ENCODE assay signal across 8 cellular contexts in genomic region chr16:29081825-29082639, GRCh38.
DNase-seq lines count a peak whose midpoint lies in the region; ATAC-seq and TF ChIP-seq lines count a peak whose summit lies in the region.
"Not testable (repeated sequence)": the region's sequence is repeated elsewhere in the genome, so short reads cannot be mapped to it uniquely, and the experiment has no call there.

No MANE protein-coding gene starts in this region.

- H3K4me3 ChIP-seq in BJ (ENCODE audit: low read depth, low read length) (peak overlapping the region; percentile 23; the same call in 1 of the 2 replicates), iPS-18a (ENCODE audit: low read length) (peak overlapping the region; percentile 27)

- ATAC-seq in HG02759 (IDR thresholded peaks at IDR 0.05; ENCODE audit: unreplicated experiment), result peak; percentile 72
- ATAC-seq in T-helper 17 cell, result peak; percentile 88

- CTCF ChIA-PET in BJ (lab: Yijun Ruan, JAX), result not testable (repeated sequence)

- not testable (repeated sequence) for H3K4me1 ChIP-seq in iPS-18a (ENCODE audit: control insufficient read depth, low read depth, low read length)

- H3K27me3 Mint-ChIP-seq in T-helper 17 cell; activated T-helper 2 cell treated with anti-CD3 and anti-CD28 coated beads, Interferon-gamma antibody, Interleukin-2, Interleukin-4, amounts not matched to agents 10 μg/mL and 5 μg/mL and 100 μg/mL, durations not matched to agents 14 hours and 24 hours and 36 hours (ENCODE audit: low read depth): not testable (repeated sequence)

- not testable (repeated sequence) for H3K27ac Mint-ChIP-seq in T-helper 17 cell; activated T-helper 2 cell treated with anti-CD3 and anti-CD28 coated beads, Interferon-gamma antibody, Interleukin-2, Interleukin-4, amounts not matched to agents 10 μg/mL and 5 μg/mL and 100 μg/mL, durations not matched to agents 14 hours and 24 hours and 36 hours

- H3K4me3 Mint-ChIP-seq in T-helper 17 cell, result peak overlapping the region; percentile 83
- H3K4me3 Mint-ChIP-seq in activated T-helper 2 cell treated with anti-CD3 and anti-CD28 coated beads, Interferon-gamma antibody, Interleukin-2, Interleukin-4, amounts not matched to agents 10 μg/mL and 5 μg/mL and 100 μg/mL, durations not matched to agents 14 hours and 24 hours and 36 hours (ENCODE audit: low read depth), result peak overlapping the region; percentile 79

- H3K9me3 Mint-ChIP-seq in activated T-helper 2 cell treated with anti-CD3 and anti-CD28 coated beads, Interferon-gamma antibody, Interleukin-2, Interleukin-4, amounts not matched to agents 10 μg/mL and 5 μg/mL and 100 μg/mL, durations not matched to agents 14 hours and 24 hours and 36 hours, result not testable (repeated sequence)

- H3K27me3 ChIP-seq in BJ (ENCODE audit: control insufficient read depth, insufficient read depth, low read length); iPS-18a (ENCODE audit: control insufficient read depth, insufficient read depth, low read length): not testable (repeated sequence)

- H3K9ac ChIP-seq in iPS-18a (ENCODE audit: low read length), result not testable (repeated sequence)

- not testable (repeated sequence) for H3K9me3 ChIP-seq in T-helper 17 cell (ENCODE audit: control insufficient read depth, low read length, poor library complexity, severe bottlenecking); iPS-18a (ENCODE audit: control insufficient read depth, low read depth, low read length)

- H3K36me3 ChIP-seq in BJ (ENCODE audit: control insufficient read depth, insufficient read depth, low read length); iPS-18a (ENCODE audit: control insufficient read depth, low read depth, low read length): not testable (repeated sequence)

- intact Hi-C loops in activated T-helper 2 cell treated with anti-CD3 and anti-CD28 coated beads, Interferon-gamma antibody, Interleukin-2, Interleukin-4, amounts not matched to agents 10 μg/mL and 5 μg/mL and 100 μg/mL, durations not matched to agents 14 hours and 24 hours and 36 hours (cut with micrococcal nuclease), result not testable (repeated sequence)

- H3K27ac ChIP-seq in iPS-18a (ENCODE audit: low read length), result not testable (repeated sequence)

- not testable (repeated sequence) for DNase-seq in BJ (ENCODE audit: low read depth); activated T-helper 2 cell treated with anti-CD3 and anti-CD28 coated beads, Interferon-gamma antibody, Interleukin-2, Interleukin-4, amounts not matched to agents 10 μg/mL and 5 μg/mL and 100 μg/mL, durations not matched to agents 14 hours and 24 hours and 36 hours (ENCODE audit: low spot score)
- peak; percentile 12 to 42 (median 33) for DNase-seq in T-helper 17 cell
- DNase-seq in dedifferentiated amniotic fluid mesenchymal stem cell (ENCODE audit: extremely low spot score), result peak; percentile 14
- DNase-seq in occipital lobe (lab: John Stamatoyannopoulos, UW), result peak; percentile 4
- DNase-seq in stimulated activated CD8-positive, alpha-beta memory T cell treated with anti-CD3 and anti-CD28 coated beads, Interleukin-4, amount 100 ng/mL, for 48 hours, result peak; percentile 61

- POLR2A ChIA-PET in BJ (lab: Charles Lee), result not testable (repeated sequence)

- H3K4me1 Mint-ChIP-seq in T-helper 17 cell, result not testable (repeated sequence)
- H3K4me1 Mint-ChIP-seq in activated T-helper 2 cell treated with anti-CD3 and anti-CD28 coated beads, Interferon-gamma antibody, Interleukin-2, Interleukin-4, amounts not matched to agents 10 μg/mL and 5 μg/mL and 100 μg/mL, durations not matched to agents 14 hours and 24 hours and 36 hours (ENCODE audit: low read depth), result peaks cover 10% of the 10 kb centered on the region

- not testable (repeated sequence) for H3K36me3 Mint-ChIP-seq in T-helper 17 cell (ENCODE audit: low read depth)
- H3K36me3 Mint-ChIP-seq in activated T-helper 2 cell treated with anti-CD3 and anti-CD28 coated beads, Interferon-gamma antibody, Interleukin-2, Interleukin-4, amounts not matched to agents 10 μg/mL and 5 μg/mL and 100 μg/mL, durations not matched to agents 14 hours and 24 hours and 36 hours (ENCODE audit: low read depth), result peaks cover 21% of the 10 kb centered on the region

- not testable (repeated sequence) for TF ChIP-seq CTCF in BJ (IDR thresholded peaks at IDR 0.05; ENCODE audit: insufficient read depth, low read depth, low read length)
